In genomic region chrX:29434939-29435338, GRCh38 we compare ENCODE assay signal across 22 cellular contexts.
A peak's percentile ranks its signal among the peaks of the same experiment; 100 is the strongest.
DNase-seq lines count a peak whose midpoint lies in the region; ATAC-seq, FAIRE-seq and TF ChIP-seq lines count a peak whose summit lies in the region.
"Had no signal": no experiment of that assay in that cellular context is flagged by ENCODE, and none has a peak within 500 bp of the region (broad histone marks: within the 10 kb centered on the region; RNA-seq: fewer than 3 reads in every experiment).

No MANE protein-coding gene starts in this region.

- no peaks in the 10 kb centered on the region for H3K9me3 Mint-ChIP-seq in activated CD4-positive, alpha-beta T cell treated with anti-CD3 and anti-CD28 coated beads, Interleukin-2, amount 10 ng/mL, durations not matched to agents 7 days and 5 days
- H3K9me3 Mint-ChIP-seq: CD4-positive, alpha-beta T cell had no signal

- TF ChIP-seq EP300 in A549 (IDR thresholded peaks at IDR 0.05): no peak

- TF ChIP-seq CTCF in A549 (IDR thresholded peaks at IDR 0.05) (no peak), endothelial cell of umbilical vein (IDR thresholded peaks at IDR 0.05; ENCODE audit: extremely low read depth in 1 of 2, insufficient read depth in 1 of 2, low read depth in 1 of 2, low read length in 2 of 2) (no peak)

- TF ChIP-seq POLR2A in A549 (IDR thresholded peaks at IDR 0.05; ENCODE audit: low read length): no peak
- TF ChIP-seq POLR2A in GM12891 (IDR thresholded peaks at IDR 0.05; ENCODE audit: low read depth, low read length): no peak
- no peak for TF ChIP-seq POLR2A in endothelial cell of umbilical vein (IDR thresholded peaks at IDR 0.05; ENCODE audit: low read depth, low read length)

- no peaks in the 10 kb centered on the region for H3K9me1 ChIP-seq in endothelial cell of umbilical vein (replicated peaks; ENCODE audit: control insufficient read depth, extremely low read depth, insufficient read depth, low read length)

- H3K9ac ChIP-seq in endothelial cell of umbilical vein (replicated peaks; ENCODE audit: extremely low read depth, insufficient read depth, low read length): no peak overlapping the region
- H3K9ac ChIP-seq: BLaER1 treated with 17β-estradiol and CSF1 and Interleukin-3, amounts not matched to agents 10 nM and 100 nM had no signal

- no peak overlapping the region for H3K27ac Mint-ChIP-seq in activated CD4-positive, alpha-beta T cell treated with anti-CD3 and anti-CD28 coated beads, Interleukin-2, amount 10 ng/mL, durations not matched to agents 7 days and 5 days
- H3K27ac Mint-ChIP-seq: B cell; CD4-positive, alpha-beta T cell; CD8-positive, alpha-beta T cell had no signal

- H3K4me2 ChIP-seq in A549 (no peak overlapping the region), endothelial cell of umbilical vein (ENCODE audit: insufficient read depth, low read length) (no peak overlapping the region)

- H3K9me3 ChIP-seq in A549: no peaks in the 10 kb centered on the region
- no peaks in the 10 kb centered on the region for H3K9me3 ChIP-seq in endothelial cell of umbilical vein (replicated peaks; ENCODE audit: control insufficient read depth, insufficient read depth, low read length)
- H3K9me3 ChIP-seq: Caco-2 had no signal

- no TSS peak for BruUV-seq in endothelial cell of umbilical vein (replicated peaks; lab: Mats Ljungman, UMichigan)

- H3K4me1 Mint-ChIP-seq in activated CD4-positive, alpha-beta T cell treated with anti-CD3 and anti-CD28 coated beads, Interleukin-2, amount 10 ng/mL, durations not matched to agents 7 days and 5 days: no peaks in the 10 kb centered on the region
- H3K4me1 Mint-ChIP-seq: B cell had no signal

- dilution Hi-C loops in endothelial cell of umbilical vein (cut with MboI; ENCODE audit: extremely low pct_ligation_motif_present, low sequenced_read_pairs): no loop called here

- no peak for TF ChIP-seq RAD21 in A549 (conservative IDR thresholded peaks at IDR 0.05 in 1 of 2, IDR thresholded peaks at IDR 0.05 in 1 of 2)

- H3K4me3 Mint-ChIP-seq in activated CD4-positive, alpha-beta T cell treated with anti-CD3 and anti-CD28 coated beads, Interleukin-2, amount 10 ng/mL, durations not matched to agents 7 days and 5 days: no peak overlapping the region
- H3K4me3 Mint-ChIP-seq: B cell; CD4-positive, alpha-beta T cell; CD8-positive, alpha-beta T cell had no signal

- intact Hi-C loops in endothelial cell of umbilical vein (cut with micrococcal nuclease) (no loop called here), left ventricle myocardium superior (cut with micrococcal nuclease) (no loop called here)

- no peaks in the 10 kb centered on the region for H3K27me3 ChIP-seq in endothelial cell of umbilical vein (ENCODE audit: control insufficient read depth in 2 of 2, insufficient read depth in 2 of 2, low read length in 2 of 2)
- H3K27me3 ChIP-seq: BLaER1 treated with 17β-estradiol and CSF1 and Interleukin-3, amounts not matched to agents 10 nM and 100 nM had no signal

- H3K36me3 Mint-ChIP-seq in activated CD4-positive, alpha-beta T cell treated with anti-CD3 and anti-CD28 coated beads, Interleukin-2, amount 10 ng/mL, durations not matched to agents 7 days and 5 days (ENCODE audit: low read depth): no peaks in the 10 kb centered on the region
- H3K36me3 Mint-ChIP-seq: CD8-positive, alpha-beta T cell had no signal

- no peaks in the 10 kb centered on the region for H4K20me1 ChIP-seq in endothelial cell of umbilical vein (replicated peaks; ENCODE audit: control insufficient read depth, extremely low read depth, insufficient read depth, low read length)
- H4K20me1 ChIP-seq: BLaER1 treated with 17β-estradiol and CSF1 and Interleukin-3, amounts not matched to agents 10 nM and 100 nM had no signal

- H3K27me3 Mint-ChIP-seq in activated CD4-positive, alpha-beta T cell treated with anti-CD3 and anti-CD28 coated beads, Interleukin-2, amount 10 ng/mL, durations not matched to agents 7 days and 5 days: no peaks in the 10 kb centered on the region
- H3K27me3 Mint-ChIP-seq: B cell; CD4-positive, alpha-beta T cell had no signal

- no peaks in the 10 kb centered on the region for H3K79me2 ChIP-seq in endothelial cell of umbilical vein (ENCODE audit: control insufficient read depth, insufficient read depth, low read length)

- ATAC-seq in A549: no peak
- ATAC-seq in left ventricle myocardium superior: no peak
- ATAC-seq: CD8-positive, alpha-beta T cell had no signal

- DNase-seq in A549 (ENCODE audit: low read depth in 1 of 2, low spot score in 1 of 2) (no peak), GM12891 (ENCODE audit: insufficient read length, low spot score) (no peak), HTR-8/SVneo (ENCODE audit: insufficient read length, low spot score) (no peak), endothelial cell of umbilical vein (ENCODE audit: low read depth, low spot score) (no peak), left ventricle myocardium superior (no peak), epidermal melanocyte (ENCODE audit: insufficient read length, low spot score) (no peak)
- DNase-seq in activated CD4-positive, alpha-beta T cell treated with anti-CD3 and anti-CD28 coated beads, Interleukin-2, amount 10 ng/mL, durations not matched to agents 7 days and 5 days: no peak
- DNase-seq: 8988T; AML-193; Caco-2; Calu3; CD4-positive, alpha-beta T cell; CD8-positive, alpha-beta T cell; DMS79 treated with DMSO at 0.1 percent for 48 hours; GF-D8 had no signal

- H2AFZ ChIP-seq in endothelial cell of umbilical vein (ENCODE audit: low read depth, low read length): no peak overlapping the region

- CTCF ChIA-PET in A549 (lab: Yijun Ruan, JAX) (no interaction called here), endothelial cell of umbilical vein (lab: Charles Lee) (no interaction called here)
- CTCF ChIA-PET in activated CD4-positive, alpha-beta T cell treated with anti-CD3 and anti-CD28 coated beads, Interleukin-2, amount 10 ng/mL, durations not matched to agents 7 days and 5 days (lab: Charles Lee): no interaction called here

- H3K36me3 ChIP-seq in endothelial cell of umbilical vein (ENCODE audit: control insufficient read depth in 2 of 2, extremely low read depth in 1 of 2, insufficient read depth in 2 of 2, low read length in 2 of 2): no peaks in the 10 kb centered on the region
- H3K36me3 ChIP-seq: BLaER1 treated with 17β-estradiol and CSF1 and Interleukin-3, amounts not matched to agents 10 nM and 100 nM had no signal

- POLR2A ChIA-PET in A549 (lab: Yijun Ruan, JAX) (no interaction called here), endothelial cell of umbilical vein (lab: Charles Lee) (no interaction called here)
- POLR2A ChIA-PET in activated CD4-positive, alpha-beta T cell treated with anti-CD3 and anti-CD28 coated beads, Interleukin-2, amount 10 ng/mL, durations not matched to agents 7 days and 5 days (lab: Charles Lee): no interaction called here

- no peak overlapping the region for H3K27ac ChIP-seq in A549
- no peak overlapping the region for H3K27ac ChIP-seq in endothelial cell of umbilical vein (ENCODE audit: insufficient read depth, low read depth, low read length)
- H3K27ac ChIP-seq: BLaER1 treated with 17β-estradiol and CSF1 and Interleukin-3, amounts not matched to agents 10 nM and 100 nM; C4-2B had no signal

- H3K4me3 ChIP-seq in A549 (no peak overlapping the region), endothelial cell of umbilical vein (replicated peaks in 1 of 3; ENCODE audit: insufficient read depth in 1 of 3, low read depth in 1 of 3, low read length in 3 of 3) (no peak overlapping the region)
- H3K4me3 ChIP-seq: BLaER1 treated with 17β-estradiol and CSF1 and Interleukin-3, amounts not matched to agents 10 nM and 100 nM had no signal

- FAIRE-seq in A549 (lab: Jason Lieb, UNC) (peak; percentile 92), GM12891 (lab: Jason Lieb, UNC) (peak; percentile 23), HTR-8/SVneo (lab: Jason Lieb, UNC) (peak; percentile 31), endothelial cell of umbilical vein (lab: Jason Lieb, UNC) (peak; percentile 33)
- FAIRE-seq: A204.1, D721Med, G401.6, GM12892 had no signal

- 66% methylated on average over 3 of the region's 3 CpGs for WGBS in A549 (ENCODE audit: missing lambda C conversion rate)

- H3K4me1 ChIP-seq in A549: no peaks in the 10 kb centered on the region
- no peaks in the 10 kb centered on the region for H3K4me1 ChIP-seq in endothelial cell of umbilical vein (ENCODE audit: control insufficient read depth, extremely low read depth, insufficient read depth, low read length)
- H3K4me1 ChIP-seq: BLaER1 treated with 17β-estradiol and CSF1 and Interleukin-3, amounts not matched to agents 10 nM and 100 nM; Caco-2 had no signal

TF ChIP-seq in A549, 52 proteins besides CTCF, POLR2A, EP300 and RAD21 (continues in another document):
- TF ChIP-seq ESRRA (IDR thresholded peaks at IDR 0.05; ENCODE audit: borderline replicate concordance, low read length) (no peak), NPAS2 (CRISPR knock-in tag; IDR thresholded peaks at IDR 0.05; ENCODE audit: borderline replicate concordance) (no peak), CBX8 (IDR thresholded peaks at IDR 0.05) (no peak), FOSB (CRISPR knock-in tag; IDR thresholded peaks at IDR 0.05) (no peak), HEYL (CRISPR knock-in tag; IDR thresholded peaks at IDR 0.05) (no peak)

TF ChIP-seq in GM12891, 5 proteins besides CTCF, POLR2A, EP300 and RAD21:
- TF ChIP-seq TAF1 (IDR thresholded peaks at IDR 0.05; ENCODE audit: low read depth, low read length): no peak
- TF ChIP-seq SPI1 (IDR thresholded peaks at IDR 0.05; ENCODE audit: low read depth, low read length): no peak
- no peak for TF ChIP-seq PAX5 (IDR thresholded peaks at IDR 0.05; ENCODE audit: insufficient read depth, low read length, severe bottlenecking)
- no peak for TF ChIP-seq POLR2AphosphoS5 (IDR thresholded peaks at IDR 0.05; ENCODE audit: low read depth, low read length)
- no peak for TF ChIP-seq POU2F2 (IDR thresholded peaks at IDR 0.05; ENCODE audit: low read depth, low read length)

TF ChIP-seq in endothelial cell of umbilical vein, 7 proteins besides CTCF, POLR2A, EP300 and RAD21:
- TF ChIP-seq FOS (IDR thresholded peaks at IDR 0.05; ENCODE audit: borderline replicate concordance, insufficient read depth, low read length) (no peak), EZH2 (IDR thresholded peaks at IDR 0.05; ENCODE audit: borderline replicate concordance, low read depth, low read length, severe bottlenecking) (no peak), MAX (IDR thresholded peaks at IDR 0.05; ENCODE audit: insufficient read depth, insufficient read length) (no peak), MYC (IDR thresholded peaks at IDR 0.05; ENCODE audit: low read depth, low read length) (no peak), JUN (IDR thresholded peaks at IDR 0.05; ENCODE audit: borderline replicate concordance, insufficient read depth, insufficient read length, low read depth) (no peak), POLR2AphosphoS5 (IDR thresholded peaks at IDR 0.05; ENCODE audit: insufficient read depth, low read depth, low read length) (no peak), GATA2 (IDR thresholded peaks at IDR 0.05; ENCODE audit: insufficient read depth, insufficient read length, low read depth, low read length) (no peak)
